Comparison of ENCODE assay signal across 15 cellular contexts in genomic region chr7:28954446-28954845, GRCh38. TPM values are rescaled to one million over a fixed set of nuclear protein-coding genes. Genes with fewer than 3 reads are reported as not detected.
"Had no signal": no experiment of that assay in that cellular context is flagged by ENCODE, and none has a peak within 500 bp of the region (broad histone marks: within the 10 kb centered on the region; RNA-seq: fewer than 3 reads in every experiment).

No MANE protein-coding gene starts in this region.

- H3K27ac Mint-ChIP-seq: activated CD4-positive, alpha-beta memory T cell treated with anti-CD3 and anti-CD28 coated beads, Interleukin-2, amount 10 ng/mL, durations not matched to agents 7 days and 5 days; activated CD4-positive, alpha-beta T cell treated with anti-CD3 and anti-CD28 coated beads for 36 hours; T-helper 1 cell treated with Interleukin-12 subunit alpha and Interleukin-12 subunit beta and Interleukin-4 antibody, amounts not matched to agents 30 μg/mL and 1 μg/mL, for 36 hours had no signal

- H3K9me3 ChIP-seq: esophagus squamous epithelium, neutrophil had no signal

- ATAC-seq: activated CD4-positive, alpha-beta T cell treated with anti-CD3 and anti-CD28 coated beads for 36 hours; activated T-cell treated with anti-CD3 and anti-CD28 coated beads, Interleukin-2, amount 50 U/mL, for 4 hours had no signal

- H3K9me3 Mint-ChIP-seq: activated CD4-positive, alpha-beta memory T cell treated with anti-CD3 and anti-CD28 coated beads, Interleukin-2, amount 10 ng/mL, durations not matched to agents 7 days and 5 days; activated T-cell treated with anti-CD3 and anti-CD28 coated beads, Interleukin-2, amount 50 U/mL, for 4 hours had no signal

- H3K27ac ChIP-seq: neutrophil, WERI-Rb-1 had no signal

- DNase-seq: activated CD4-positive, alpha-beta memory T cell treated with anti-CD3 and anti-CD28 coated beads, Interleukin-2, amount 10 ng/mL, durations not matched to agents 7 days and 5 days; activated CD4-positive, alpha-beta T cell treated with anti-CD3 and anti-CD28 coated beads for 36 hours; activated effector memory CD4-positive, alpha-beta T cell treated with Interleukin-2 at 50 U/mL for 16 hours; activated naive CD4-positive, alpha-beta T cell treated with anti-CD3 and anti-CD28 coated beads, Interleukin-2, amount 50 U/mL, for 16 hours; activated T-cell treated with anti-CD3 and anti-CD28 coated beads, Interleukin-2, amount 50 U/mL, for 4 hours; esophagus squamous epithelium; foreskin fibroblast; posterior cingulate gyrus; stimulated activated CD4-positive, alpha-beta T cell treated with anti-CD3 and anti-CD28 coated beads, Interleukin-4, amount 100 ng/mL, for 4 hours; stimulated activated CD8-positive, alpha-beta memory T cell treated with anti-CD3 and anti-CD28 coated beads, Interleukin-4, amount 100 ng/mL, for 48 hours; stimulated activated naive CD4-positive, alpha-beta T cell treated with Interleukin-2 at 50 U/mL for 16 hours; trophoblast cell; WERI-Rb-1 had no signal

- H3K36me3 ChIP-seq: esophagus squamous epithelium, neutrophil, WERI-Rb-1 had no signal

- H3K4me3 Mint-ChIP-seq: activated CD4-positive, alpha-beta memory T cell treated with anti-CD3 and anti-CD28 coated beads, Interleukin-2, amount 10 ng/mL, durations not matched to agents 7 days and 5 days; activated CD4-positive, alpha-beta T cell treated with anti-CD3 and anti-CD28 coated beads for 36 hours; activated T-cell treated with anti-CD3 and anti-CD28 coated beads, Interleukin-2, amount 50 U/mL, for 4 hours; T-helper 1 cell treated with Interleukin-12 subunit alpha and Interleukin-12 subunit beta and Interleukin-4 antibody, amounts not matched to agents 30 μg/mL and 1 μg/mL, for 36 hours had no signal

RNA-seq across cellular contexts. Expression of gene TRIL, which starts 3.7 kb away (rescaled TPM):
- total RNA-seq: activated CD4-positive, alpha-beta T cell treated with anti-CD3 and anti-CD28 coated beads for 36 hours had no signal
